12 cellular contexts compared by ENCODE assay signal in the genomic region with DNA sequence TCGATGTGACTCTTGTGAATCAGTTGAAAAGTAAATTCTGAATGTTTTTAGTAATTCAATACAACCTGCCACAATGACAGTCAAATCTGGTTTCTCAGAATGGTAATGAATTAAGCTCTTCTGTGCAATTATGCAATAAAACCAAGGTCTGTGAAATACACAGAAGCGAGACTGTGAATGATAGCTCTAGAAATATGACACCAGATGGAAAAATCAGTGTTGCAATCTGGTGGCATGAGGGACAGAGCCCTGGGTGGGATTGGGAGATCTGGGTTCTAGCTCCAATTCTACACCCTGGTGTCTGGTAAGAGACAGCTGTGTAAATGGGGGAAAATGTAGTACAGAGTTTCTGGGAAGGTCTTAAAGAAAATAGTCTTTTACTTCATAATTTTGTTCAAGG.
DNase-seq lines count a peak whose midpoint lies in the region; ATAC-seq and TF ChIP-seq lines count a peak whose summit lies in the region.
"Had no signal": no experiment of that assay in that cellular context is flagged by ENCODE, and none has a peak within 500 bp of the region (broad histone marks: within the 10 kb centered on the region; RNA-seq: fewer than 3 reads in every experiment).

No MANE protein-coding gene starts in this region.

- peaks cover 26% of the 10 kb centered on the region for H3K4me1 Mint-ChIP-seq in HFFc6 (ENCODE audit: low read depth)
- H3K4me1 Mint-ChIP-seq: stimulated activated memory B cell treated with anti-CD40 and anti-IgM and Interleukin-4, amounts not matched to agents 10 μg/mL and 1 μg/mL and 100 μg/mL, for 72 hours had no signal

- no peak overlapping the region for H3K4me3 Mint-ChIP-seq in HFFc6
- H3K4me3 Mint-ChIP-seq: activated T-cell treated with anti-CD3 and anti-CD28 coated beads, Interleukin-2, amount 50 U/mL, for 4 hours; stimulated activated memory B cell treated with anti-CD40 and anti-IgM and Interleukin-4, amounts not matched to agents 10 μg/mL and 1 μg/mL and 100 μg/mL, for 72 hours had no signal

- ATAC-seq in HG03442 (IDR thresholded peaks at IDR 0.05; ENCODE audit: unreplicated experiment): no peak
- ATAC-seq: activated T-cell treated with anti-CD3 and anti-CD28 coated beads, Interleukin-2, amount 50 U/mL, for 4 hours; stimulated activated memory B cell treated with anti-CD40 and anti-IgM and Interleukin-4, amounts not matched to agents 10 μg/mL and 1 μg/mL and 100 μg/mL, for 72 hours had no signal

- H3K27ac Mint-ChIP-seq in HFFc6: no peak overlapping the region; the same call in 1 of the 2 replicates
- H3K27ac Mint-ChIP-seq: stimulated activated memory B cell treated with anti-CD40 and anti-IgM and Interleukin-4, amounts not matched to agents 10 μg/mL and 1 μg/mL and 100 μg/mL, for 72 hours had no signal

- no peak overlapping the region for H3K4me3 ChIP-seq in fibroblast of pulmonary artery (replicated peaks; ENCODE audit: low read depth, low read length)

- TF ChIP-seq CTCF in fibroblast of pulmonary artery (IDR thresholded peaks at IDR 0.05; ENCODE audit: low read length, missing control alignments) (no peak), HFFc6 (IDR thresholded peaks at IDR 0.05) (no peak)

- DNase-seq in DMS153 (lab: John Stamatoyannopoulos, UW) (peak; percentile 48), NCI-H1092 treated with DMSO at 0.1 percent for 48 hours (lab: John Stamatoyannopoulos, UW) (peak; percentile 60), NOMO-1 treated with DMSO at 0.1 percent for 48 hours (lab: John Stamatoyannopoulos, UW; ENCODE audit: unreplicated experiment) (peak; percentile 78), fibroblast of pulmonary artery (ENCODE audit: low read depth) (peak; percentile 15), HFFc6 (no peak), putamen (ENCODE audit: low spot score) (no peak), GM19238 (ENCODE audit: insufficient read length, low spot score) (no peak)
- DNase-seq: activated T-cell treated with anti-CD3 and anti-CD28 coated beads, Interleukin-2, amount 50 U/mL, for 4 hours; Caco-2; T-helper 9 cell had no signal

- H3K36me3 Mint-ChIP-seq in HFFc6 (ENCODE audit: low read depth): no peaks in the 10 kb centered on the region
- H3K36me3 Mint-ChIP-seq: stimulated activated memory B cell treated with anti-CD40 and anti-IgM and Interleukin-4, amounts not matched to agents 10 μg/mL and 1 μg/mL and 100 μg/mL, for 72 hours had no signal

- no peaks in the 10 kb centered on the region for H3K27me3 Mint-ChIP-seq in HFFc6 (ENCODE audit: insufficient read depth)
- H3K27me3 Mint-ChIP-seq: stimulated activated memory B cell treated with anti-CD40 and anti-IgM and Interleukin-4, amounts not matched to agents 10 μg/mL and 1 μg/mL and 100 μg/mL, for 72 hours had no signal

- no peaks in the 10 kb centered on the region for H3K9me3 Mint-ChIP-seq in HFFc6
- H3K9me3 Mint-ChIP-seq: activated T-cell treated with anti-CD3 and anti-CD28 coated beads, Interleukin-2, amount 50 U/mL, for 4 hours; stimulated activated memory B cell treated with anti-CD40 and anti-IgM and Interleukin-4, amounts not matched to agents 10 μg/mL and 1 μg/mL and 100 μg/mL, for 72 hours had no signal

Comparison
In these comparisons a context has a peak if more than half of its experiments do, and no peak if none do; other contexts are left out.
1. DNase-seq: peak in DMS153 (single experiment), NCI-H1092 treated with DMSO at 0.1 percent for 48 hours (single experiment), NOMO-1 treated with DMSO at 0.1 percent for 48 hours (single experiment) and fibroblast of pulmonary artery (single experiment); none in HFFc6 (single experiment), putamen (single experiment) and GM19238 (single experiment).